1 cellular context compared by ENCODE assay signal in the genomic region with DNA sequence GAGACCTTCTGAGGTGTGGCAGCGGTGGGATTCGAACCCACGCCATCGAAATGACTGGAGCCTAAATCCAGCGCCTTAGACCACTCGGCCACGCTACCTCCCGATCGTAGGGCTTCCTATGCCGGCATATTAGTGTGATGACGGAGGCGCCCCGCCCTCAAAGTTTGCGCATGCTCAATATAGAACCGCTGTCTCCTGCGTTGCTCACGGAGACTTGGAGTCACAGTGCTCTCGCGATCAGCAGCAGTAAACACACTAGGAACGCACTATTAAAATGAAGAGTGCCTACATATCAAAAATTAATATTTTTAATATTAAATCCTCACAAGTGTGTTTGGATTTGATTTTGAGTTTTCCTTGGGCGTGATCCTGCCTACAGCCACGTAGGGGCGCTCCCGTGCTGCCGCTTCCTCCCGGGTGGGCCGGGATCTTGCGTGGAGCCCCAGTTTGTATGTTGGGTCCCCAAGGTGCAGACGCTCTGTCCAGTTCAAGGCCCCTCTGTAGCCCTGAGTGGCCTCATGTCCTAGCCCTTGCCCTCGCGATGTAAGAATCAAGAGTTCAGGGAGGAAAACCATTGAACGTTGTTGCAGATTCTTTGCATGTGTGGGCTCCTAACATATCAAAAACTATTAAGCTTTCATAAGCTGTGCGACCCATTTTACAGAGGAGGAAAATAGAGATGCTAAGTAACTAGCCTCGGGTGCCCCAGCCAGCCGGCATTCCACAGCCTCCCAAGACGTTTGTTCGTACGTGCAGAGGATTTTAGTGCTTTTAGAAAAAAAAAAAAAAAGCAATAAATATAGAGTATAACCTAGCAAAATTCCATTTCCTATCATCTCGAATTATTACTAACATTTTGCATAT.
TF ChIP-seq lines count a peak whose summit lies in the region.

No MANE protein-coding gene starts in this region.

TF ChIP-seq in K562, 482 proteins besides CTCF, POLR2A, EP300 and RAD21 (continued from another document and continues in another):
- TF ChIP-seq, protein P1, sequence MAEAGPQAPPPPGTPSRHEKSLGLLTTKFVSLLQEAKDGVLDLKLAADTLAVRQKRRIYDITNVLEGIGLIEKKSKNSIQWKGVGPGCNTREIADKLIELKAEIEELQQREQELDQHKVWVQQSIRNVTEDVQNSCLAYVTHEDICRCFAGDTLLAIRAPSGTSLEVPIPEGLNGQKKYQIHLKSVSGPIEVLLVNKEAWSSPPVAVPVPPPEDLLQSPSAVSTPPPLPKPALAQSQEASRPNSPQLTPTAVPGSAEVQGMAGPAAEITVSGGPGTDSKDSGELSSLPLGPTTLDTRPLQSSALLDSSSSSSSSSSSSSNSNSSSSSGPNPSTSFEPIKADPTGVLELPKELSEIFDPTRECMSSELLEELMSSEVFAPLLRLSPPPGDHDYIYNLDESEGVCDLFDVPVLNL (CRISPR knock-in tag; IDR thresholded peaks at IDR 0.05; ENCODE audit: low read depth), result no peak
- peak; percentile 59; the same call in 1 of the 2 replicates for TF ChIP-seq RFX5 (IDR thresholded peaks at IDR 0.05; ENCODE audit: low read depth, low read length)
- no peak for TF ChIP-seq ZNF445 (CRISPR knock-in tag; IDR thresholded peaks at IDR 0.05; ENCODE audit: low read depth)
- no peak for TF ChIP-seq TAL1 (IDR thresholded peaks at IDR 0.05)
- no peak for TF ChIP-seq ZNF384 (IDR thresholded peaks at IDR 0.05; ENCODE audit: low read depth, low read length)
- TF ChIP-seq NR2C1 (IDR thresholded peaks at IDR 0.05), result no peak
- no peak for TF ChIP-seq NR2C1 (tag; IDR thresholded peaks at IDR 0.05)
- no peak for TF ChIP-seq DDX20 (tag; IDR thresholded peaks at IDR 0.05; ENCODE audit: low read depth)
- TF ChIP-seq MECOM (CRISPR knock-in tag; IDR thresholded peaks at IDR 0.05), result no peak
- no peak for TF ChIP-seq SMAD3 (CRISPR knock-in tag; conservative IDR thresholded peaks at IDR 0.05)
- TF ChIP-seq BDP1 (IDR thresholded peaks at IDR 0.05; ENCODE audit: insufficient read depth, insufficient read length), result peak; percentile 100
- TF ChIP-seq, protein P2, sequence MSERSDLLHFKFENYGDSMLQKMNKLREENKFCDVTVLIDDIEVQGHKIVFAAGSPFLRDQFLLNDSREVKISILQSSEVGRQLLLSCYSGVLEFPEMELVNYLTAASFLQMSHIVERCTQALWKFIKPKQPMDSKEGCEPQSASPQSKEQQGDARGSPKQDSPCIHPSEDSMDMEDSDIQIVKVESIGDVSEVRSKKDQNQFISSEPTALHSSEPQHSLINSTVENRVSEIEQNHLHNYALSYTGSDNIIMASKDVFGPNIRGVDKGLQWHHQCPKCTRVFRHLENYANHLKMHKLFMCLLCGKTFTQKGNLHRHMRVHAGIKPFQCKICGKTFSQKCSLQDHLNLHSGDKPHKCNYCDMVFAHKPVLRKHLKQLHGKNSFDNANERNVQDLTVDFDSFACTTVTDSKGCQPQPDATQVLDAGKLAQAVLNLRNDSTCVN (CRISPR knock-in tag; IDR thresholded peaks at IDR 0.05), result no peak
- no peak for TF ChIP-seq ZNF668 (CRISPR knock-in tag; IDR thresholded peaks at IDR 0.05)
- TF ChIP-seq, protein P3, sequence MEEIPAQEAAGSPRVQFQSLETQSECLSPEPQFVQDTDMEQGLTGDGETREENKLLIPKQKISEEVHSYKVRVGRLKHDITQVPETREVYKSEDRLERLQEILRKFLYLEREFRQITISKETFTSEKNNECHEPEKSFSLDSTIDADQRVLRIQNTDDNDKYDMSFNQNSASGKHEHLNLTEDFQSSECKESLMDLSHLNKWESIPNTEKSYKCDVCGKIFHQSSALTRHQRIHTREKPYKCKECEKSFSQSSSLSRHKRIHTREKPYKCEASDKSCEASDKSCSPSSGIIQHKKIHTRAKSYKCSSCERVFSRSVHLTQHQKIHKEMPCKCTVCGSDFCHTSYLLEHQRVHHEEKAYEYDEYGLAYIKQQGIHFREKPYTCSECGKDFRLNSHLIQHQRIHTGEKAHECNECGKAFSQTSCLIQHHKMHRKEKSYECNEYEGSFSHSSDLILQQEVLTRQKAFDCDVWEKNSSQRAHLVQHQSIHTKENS (CRISPR knock-in tag; IDR thresholded peaks at IDR 0.05), result no peak
- TF ChIP-seq, protein P4, sequence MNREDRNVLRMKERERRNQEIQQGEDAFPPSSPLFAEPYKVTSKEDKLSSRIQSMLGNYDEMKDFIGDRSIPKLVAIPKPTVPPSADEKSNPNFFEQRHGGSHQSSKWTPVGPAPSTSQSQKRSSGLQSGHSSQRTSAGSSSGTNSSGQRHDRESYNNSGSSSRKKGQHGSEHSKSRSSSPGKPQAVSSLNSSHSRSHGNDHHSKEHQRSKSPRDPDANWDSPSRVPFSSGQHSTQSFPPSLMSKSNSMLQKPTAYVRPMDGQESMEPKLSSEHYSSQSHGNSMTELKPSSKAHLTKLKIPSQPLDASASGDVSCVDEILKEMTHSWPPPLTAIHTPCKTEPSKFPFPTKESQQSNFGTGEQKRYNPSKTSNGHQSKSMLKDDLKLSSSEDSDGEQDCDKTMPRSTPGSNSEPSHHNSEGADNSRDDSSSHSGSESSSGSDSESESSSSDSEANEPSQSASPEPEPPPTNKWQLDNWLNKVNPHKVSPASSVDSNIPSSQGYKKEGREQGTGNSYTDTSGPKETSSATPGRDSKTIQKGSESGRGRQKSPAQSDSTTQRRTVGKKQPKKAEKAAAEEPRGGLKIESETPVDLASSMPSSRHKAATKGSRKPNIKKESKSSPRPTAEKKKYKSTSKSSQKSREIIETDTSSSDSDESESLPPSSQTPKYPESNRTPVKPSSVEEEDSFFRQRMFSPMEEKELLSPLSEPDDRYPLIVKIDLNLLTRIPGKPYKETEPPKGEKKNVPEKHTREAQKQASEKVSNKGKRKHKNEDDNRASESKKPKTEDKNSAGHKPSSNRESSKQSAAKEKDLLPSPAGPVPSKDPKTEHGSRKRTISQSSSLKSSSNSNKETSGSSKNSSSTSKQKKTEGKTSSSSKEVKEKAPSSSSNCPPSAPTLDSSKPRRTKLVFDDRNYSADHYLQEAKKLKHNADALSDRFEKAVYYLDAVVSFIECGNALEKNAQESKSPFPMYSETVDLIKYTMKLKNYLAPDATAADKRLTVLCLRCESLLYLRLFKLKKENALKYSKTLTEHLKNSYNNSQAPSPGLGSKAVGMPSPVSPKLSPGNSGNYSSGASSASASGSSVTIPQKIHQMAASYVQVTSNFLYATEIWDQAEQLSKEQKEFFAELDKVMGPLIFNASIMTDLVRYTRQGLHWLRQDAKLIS (CRISPR knock-in tag; IDR thresholded peaks at IDR 0.05), result peak; percentile 56
- no peak for TF ChIP-seq EWSR1 (IDR thresholded peaks at IDR 0.05; ENCODE audit: borderline replicate concordance, low read depth, partially characterized antibody)
- TF ChIP-seq HNRNPK (IDR thresholded peaks at IDR 0.05; ENCODE audit: low read depth, low read length, poor library complexity, severe bottlenecking), result no peak
- no peak for TF ChIP-seq NFE2L1 (tag; IDR thresholded peaks at IDR 0.05; ENCODE audit: borderline replicate concordance, low read depth)
- TF ChIP-seq, protein P5, sequence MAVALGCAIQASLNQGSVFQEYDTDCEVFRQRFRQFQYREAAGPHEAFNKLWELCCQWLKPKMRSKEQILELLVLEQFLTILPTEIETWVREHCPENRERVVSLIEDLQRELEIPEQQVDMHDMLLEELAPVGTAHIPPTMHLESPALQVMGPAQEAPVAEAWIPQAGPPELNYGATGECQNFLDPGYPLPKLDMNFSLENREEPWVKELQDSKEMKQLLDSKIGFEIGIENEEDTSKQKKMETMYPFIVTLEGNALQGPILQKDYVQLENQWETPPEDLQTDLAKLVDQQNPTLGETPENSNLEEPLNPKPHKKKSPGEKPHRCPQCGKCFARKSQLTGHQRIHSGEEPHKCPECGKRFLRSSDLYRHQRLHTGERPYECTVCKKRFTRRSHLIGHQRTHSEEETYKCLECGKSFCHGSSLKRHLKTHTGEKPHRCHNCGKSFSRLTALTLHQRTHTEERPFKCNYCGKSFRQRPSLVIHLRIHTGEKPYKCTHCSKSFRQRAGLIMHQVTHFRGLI (CRISPR knock-in tag; IDR thresholded peaks at IDR 0.05), result no peak
- peak; percentile 95 for TF ChIP-seq KDM5B (IDR thresholded peaks at IDR 0.05; ENCODE audit: insufficient replicate concordance, low read depth, low read length)
- TF ChIP-seq PML (IDR thresholded peaks at IDR 0.05; ENCODE audit: low read length), result no peak
- no peak for TF ChIP-seq MIER1 (IDR thresholded peaks at IDR 0.05; ENCODE audit: low read depth)
- TF ChIP-seq NELFE (IDR thresholded peaks at IDR 0.05; ENCODE audit: insufficient read depth, insufficient read length), result no peak
- no peak for TF ChIP-seq WHSC1 (IDR thresholded peaks at IDR 0.05; ENCODE audit: low read length)
- 0 out of 2 replicates have a peak, but pooled peaks have one; percentile 32 for TF ChIP-seq MXI1 (IDR thresholded peaks at IDR 0.05; ENCODE audit: low read depth, low read length)
- TF ChIP-seq FUS (optimal IDR thresholded peaks at IDR 0.05; ENCODE audit: low read depth, low read length), result no peak
- TF ChIP-seq KLF1 (tag; IDR thresholded peaks at IDR 0.05), result peak; percentile 93
- TF ChIP-seq MEIS2 (IDR thresholded peaks at IDR 0.05; ENCODE audit: partially characterized antibody), result no peak
- no peak for TF ChIP-seq GTF2A2 (tag; IDR thresholded peaks at IDR 0.05)
- no peak for TF ChIP-seq SRSF9 (IDR thresholded peaks at IDR 0.05; ENCODE audit: borderline replicate concordance, low read depth, low read length)
- TF ChIP-seq ZNF444 (CRISPR knock-in tag; IDR thresholded peaks at IDR 0.05), result no peak
- TF ChIP-seq ETS2 (tag; IDR thresholded peaks at IDR 0.05; ENCODE audit: borderline replicate concordance, poor library complexity, severe bottlenecking), result no peak
- no peak for TF ChIP-seq NCOR1 (IDR thresholded peaks at IDR 0.05)
- no peak for TF ChIP-seq SIRT6 (IDR thresholded peaks at IDR 0.05; ENCODE audit: low read depth, low read length)
- TF ChIP-seq ZEB2 (IDR thresholded peaks at IDR 0.05), result no peak
- 0 out of 2 replicates have a peak, but pooled peaks have one; percentile 19 for TF ChIP-seq MAFK (IDR thresholded peaks at IDR 0.05; ENCODE audit: low read length)
- no peak for TF ChIP-seq ZNF197 (CRISPR knock-in tag; IDR thresholded peaks at IDR 0.05; ENCODE audit: low read depth)
- no peak for TF ChIP-seq ZNF584 (CRISPR knock-in tag; IDR thresholded peaks at IDR 0.05; ENCODE audit: low read depth)
- no peak; the same call in 1 of the 2 replicates for TF ChIP-seq GABPA (tag; conservative IDR thresholded peaks at IDR 0.05; ENCODE audit: low read depth)
- no peak for TF ChIP-seq ZNF41 (CRISPR knock-in tag; conservative IDR thresholded peaks at IDR 0.05)
- TF ChIP-seq, protein P6, sequence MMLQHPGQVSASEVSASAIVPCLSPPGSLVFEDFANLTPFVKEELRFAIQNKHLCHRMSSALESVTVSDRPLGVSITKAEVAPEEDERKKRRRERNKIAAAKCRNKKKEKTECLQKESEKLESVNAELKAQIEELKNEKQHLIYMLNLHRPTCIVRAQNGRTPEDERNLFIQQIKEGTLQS (IDR thresholded peaks at IDR 0.05), result no peak
- TF ChIP-seq, protein P6 (CRISPR knock-in tag; conservative IDR thresholded peaks at IDR 0.05), result no peak
- 0 out of 2 replicates have a peak, but pooled peaks have one; percentile 66 for TF ChIP-seq RNF2 (IDR thresholded peaks at IDR 0.05)
- TF ChIP-seq, protein P7, sequence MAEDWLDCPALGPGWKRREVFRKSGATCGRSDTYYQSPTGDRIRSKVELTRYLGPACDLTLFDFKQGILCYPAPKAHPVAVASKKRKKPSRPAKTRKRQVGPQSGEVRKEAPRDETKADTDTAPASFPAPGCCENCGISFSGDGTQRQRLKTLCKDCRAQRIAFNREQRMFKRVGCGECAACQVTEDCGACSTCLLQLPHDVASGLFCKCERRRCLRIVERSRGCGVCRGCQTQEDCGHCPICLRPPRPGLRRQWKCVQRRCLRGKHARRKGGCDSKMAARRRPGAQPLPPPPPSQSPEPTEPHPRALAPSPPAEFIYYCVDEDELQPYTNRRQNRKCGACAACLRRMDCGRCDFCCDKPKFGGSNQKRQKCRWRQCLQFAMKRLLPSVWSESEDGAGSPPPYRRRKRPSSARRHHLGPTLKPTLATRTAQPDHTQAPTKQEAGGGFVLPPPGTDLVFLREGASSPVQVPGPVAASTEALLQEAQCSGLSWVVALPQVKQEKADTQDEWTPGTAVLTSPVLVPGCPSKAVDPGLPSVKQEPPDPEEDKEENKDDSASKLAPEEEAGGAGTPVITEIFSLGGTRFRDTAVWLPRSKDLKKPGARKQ (CRISPR knock-in tag; IDR thresholded peaks at IDR 0.05), result no peak
- peak; percentile 61; the same call in 1 of the 2 replicates for TF ChIP-seq MTA1 (IDR thresholded peaks at IDR 0.05; ENCODE audit: borderline replicate concordance)
- TF ChIP-seq RCOR1 (IDR thresholded peaks at IDR 0.05; ENCODE audit: borderline replicate concordance in 1 of 2, low read depth in 2 of 2, low read length in 2 of 2), result peak; percentile 16 to 18; a peak in 3 of 4 replicates
- TF ChIP-seq U2AF1 (optimal IDR thresholded peaks at IDR 0.05; ENCODE audit: low read depth, low read length), result no peak
- no peak for TF ChIP-seq TAF9B (IDR thresholded peaks at IDR 0.05; ENCODE audit: partially characterized antibody)
- 0 out of 2 replicates have a peak, but pooled peaks have one; percentile 17 for TF ChIP-seq MAFF (IDR thresholded peaks at IDR 0.05; ENCODE audit: low read length)
- TF ChIP-seq STAG1 (CRISPR knock-in tag; IDR thresholded peaks at IDR 0.05; ENCODE audit: borderline replicate concordance), result peak; percentile 59; the same call in 1 of the 2 replicates
- no peak for TF ChIP-seq ZNF717 (CRISPR knock-in tag; IDR thresholded peaks at IDR 0.05)
- no peak for TF ChIP-seq NR4A1 (CRISPR knock-in tag; IDR thresholded peaks at IDR 0.05)
- no peak for TF ChIP-seq NR4A1 (tag; IDR thresholded peaks at IDR 0.05)
- 0 out of 4 replicates have a peak, but pooled peaks of 1 of the 2 experiments have one; percentile 53 for TF ChIP-seq TEAD1 (CRISPR knock-in tag; IDR thresholded peaks at IDR 0.05)
- TF ChIP-seq EZH2 (IDR thresholded peaks at IDR 0.05; ENCODE audit: borderline replicate concordance, low read depth, low read length), result no peak
- no peak for TF ChIP-seq CBX2 (IDR thresholded peaks at IDR 0.05; ENCODE audit: insufficient read depth, low read length, poor library complexity, severe bottlenecking)
- no peak for TF ChIP-seq TEAD2 (tag; IDR thresholded peaks at IDR 0.05)
- TF ChIP-seq HMG20A (CRISPR knock-in tag; conservative IDR thresholded peaks at IDR 0.05), result no peak
- TF ChIP-seq PCBP2 (IDR thresholded peaks at IDR 0.05; ENCODE audit: low read depth, low read length, poor library complexity, severe bottlenecking), result no peak
- TF ChIP-seq PTTG1 (tag; IDR thresholded peaks at IDR 0.05; ENCODE audit: low read depth), result no peak
